In the genomic region with DNA sequence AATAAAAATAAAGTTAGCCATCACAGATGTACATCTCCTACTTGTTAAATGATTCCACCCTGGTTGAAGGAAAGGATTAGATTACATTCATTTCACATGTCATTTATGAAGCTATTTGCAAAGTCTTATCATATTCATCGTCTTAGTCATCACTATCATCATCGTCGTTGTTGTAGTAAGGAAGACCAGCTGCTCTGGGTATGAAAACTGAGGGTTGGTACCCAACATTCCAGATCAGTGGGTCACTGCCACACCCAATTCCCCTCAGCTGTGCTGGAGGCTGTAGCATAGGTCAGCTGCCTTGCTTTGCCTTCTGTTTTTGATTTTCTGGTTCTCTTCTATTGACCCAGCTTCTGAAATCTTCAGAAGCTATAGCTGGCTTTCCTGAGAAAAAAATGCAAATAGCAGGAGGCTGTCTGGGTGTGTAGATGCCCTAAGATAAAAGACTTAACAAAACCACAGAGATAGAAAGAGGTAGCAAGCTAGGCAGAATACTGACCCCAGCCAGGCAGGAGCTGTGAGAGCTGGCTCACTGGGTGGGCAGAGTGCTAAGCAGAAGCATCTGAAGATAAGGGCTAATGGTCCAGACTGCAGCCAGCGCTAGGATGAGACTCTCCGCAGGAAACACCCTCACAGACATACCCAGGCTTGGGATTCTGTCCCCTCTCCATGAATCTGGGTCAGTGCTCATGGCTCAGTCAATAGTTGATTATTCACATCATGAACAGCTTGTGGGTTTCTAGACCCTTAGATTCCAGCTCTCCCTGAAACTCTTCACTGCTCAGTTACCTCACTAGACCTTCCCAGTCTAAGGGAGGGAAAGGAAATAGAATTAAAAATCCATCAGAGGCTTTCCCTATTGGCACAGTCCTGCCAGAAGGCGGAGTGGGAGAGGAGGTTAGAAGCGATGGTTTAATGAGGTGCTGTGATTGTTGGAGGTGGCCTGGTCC, we compare ENCODE assay signal across 12 cellular contexts. TPM values are rescaled to one million over a fixed set of nuclear protein-coding genes. Genes with fewer than 3 reads are reported as not detected.
DNase-seq lines count a peak whose midpoint lies in the region; ATAC-seq, FAIRE-seq and TF ChIP-seq lines count a peak whose summit lies in the region.
"Had no signal": no experiment of that assay in that cellular context is flagged by ENCODE, and none has a peak within 500 bp of the region (broad histone marks: within the 10 kb centered on the region; RNA-seq: fewer than 3 reads in every experiment).

No MANE protein-coding gene starts in this region.

- no peak overlapping the region for H4K12ac ChIP-seq in trophoblast cell (ENCODE audit: low read depth, low read length)

- H4K91ac ChIP-seq in trophoblast cell (ENCODE audit: low read depth, low read length), result peak overlapping the region; percentile 52

- TF ChIP-seq POLR2A in HepG2 (IDR thresholded peaks at IDR 0.05; ENCODE audit: insufficient read depth in 1 of 2, low read depth in 2 of 2, low read length in 2 of 2), result no peak

- DNase-seq in EH (ENCODE audit: low read depth), result peak; percentile 99
- DNase-seq in RWPE1 (ENCODE audit: low spot score), result peak; percentile 82
- DNase-seq in epithelial cell of esophagus (ENCODE audit: low read depth), result peak; percentile 74
- peak; percentile 75 to 87 for DNase-seq in trophoblast cell
- DNase-seq in HepG2 (ENCODE audit: low spot score), result no peak
- no peak for DNase-seq in NCI-H774 (lab: John Stamatoyannopoulos, UW)
- DNase-seq in GM13976 (ENCODE audit: low spot score), result no peak
- DNase-seq: aorta, left ventricle myocardium superior, posterior cingulate gyrus had no signal

- H3K27me3 ChIP-seq in trophoblast cell (ENCODE audit: insufficient read depth, low read length) (no peaks in the 10 kb centered on the region), HepG2 (ENCODE audit: control insufficient read depth in 1 of 2, insufficient read depth in 2 of 2, low read length in 2 of 2) (peaks cover 0 to 7% of the 10 kb centered on the region in 2 experiments; a peak in 2 of 5 replicates)

- WGBS in trophoblast cell (ENCODE audit: extremely low coverage, insufficient coverage, insufficient read length), result no CpG with 5 or more reads among the region's 7 CpGs
- WGBS in HepG2 (ENCODE audit: low lambda C conversion rate), result 3% methylated on average over 5 of the region's 7 CpGs

- intact Hi-C loops in HepG2 (cut with micrococcal nuclease; ENCODE audit: unreplicated experiment), result no loop called here

- no peak overlapping the region for H3K23ac ChIP-seq in trophoblast cell (ENCODE audit: low read length)

- POLR2A ChIA-PET in RWPE1 (lab: Yijun Ruan, JAX; ENCODE audit: low non-redundant PET) (no interaction called here), HepG2 (lab: Yijun Ruan, JAX) (no interaction called here)

- H4K8ac ChIP-seq in trophoblast cell (ENCODE audit: low read depth, low read length), result peak overlapping the region; percentile 13

- no peak for TF ChIP-seq EP300 in HepG2 (IDR thresholded peaks at IDR 0.05; ENCODE audit: low read depth in 2 of 2, low read length in 2 of 2)
- no peak for TF ChIP-seq EP300 in HepG2 (CRISPR knock-in tag; IDR thresholded peaks at IDR 0.05; ENCODE audit: borderline replicate concordance)

- H3K36me3 ChIP-seq in trophoblast cell (ENCODE audit: control insufficient read depth in 1 of 2, insufficient read depth in 2 of 2, low read length in 2 of 2), result no peaks in the 10 kb centered on the region
- H3K36me3 ChIP-seq in HepG2 (replicated peaks in 1 of 2; ENCODE audit: control insufficient read depth in 1 of 2, insufficient read depth in 2 of 2, low read length in 2 of 2), result no peaks in the 10 kb centered on the region

- peak overlapping the region; percentile 79 for H2BK12ac ChIP-seq in trophoblast cell (ENCODE audit: low read length)

- peaks cover 15 to 16% of the 10 kb centered on the region in 2 experiments for H3K4me1 ChIP-seq in trophoblast cell (ENCODE audit: control insufficient read depth in 1 of 2, insufficient read depth in 2 of 2, low read length in 2 of 2)
- no peaks in the 10 kb centered on the region for H3K4me1 ChIP-seq in HepG2 (ENCODE audit: insufficient read depth, low read length)

- peak overlapping the region; percentile 60 for H3K14ac ChIP-seq in trophoblast cell (ENCODE audit: low read length)

- no peak for TF ChIP-seq CTCF in RWPE1 (conservative IDR thresholded peaks at IDR 0.05; ENCODE audit: low read depth)
- TF ChIP-seq CTCF in epithelial cell of esophagus (IDR thresholded peaks at IDR 0.05; ENCODE audit: insufficient read depth, low read depth, low read length, missing control alignments), result no peak
- TF ChIP-seq CTCF in HepG2 (CRISPR knock-in tag; IDR thresholded peaks at IDR 0.05), result no peak
- TF ChIP-seq CTCF in GM13976 (IDR thresholded peaks at IDR 0.05; ENCODE audit: borderline replicate concordance, control extremely low read depth, extremely low read depth, insufficient read depth, missing control alignments), result no peak

- H4K20me1 ChIP-seq in HepG2 (ENCODE audit: insufficient read depth, low read length), result no peaks in the 10 kb centered on the region

- peak overlapping the region; percentile 83 for H3K27ac ChIP-seq in RWPE1
- no peak overlapping the region for H3K27ac ChIP-seq in trophoblast cell (ENCODE audit: low read depth, low read length)
- no peak overlapping the region for H3K27ac ChIP-seq in HepG2 (ENCODE audit: extremely low read length, insufficient read depth, low read length)

- H3K9me3 ChIP-seq in trophoblast cell (ENCODE audit: insufficient read depth, low read depth, low read length) (no peaks in the 10 kb centered on the region), HepG2 (ENCODE audit: low read length) (no peaks in the 10 kb centered on the region)

- no TSS peak for BruUV-seq in HepG2 (replicated peaks; lab: Mats Ljungman, UMichigan)

- peaks cover 7% of the 10 kb centered on the region for H3K79me1 ChIP-seq in trophoblast cell (ENCODE audit: low read length)

- H3K4me2 ChIP-seq in trophoblast cell (ENCODE audit: low read length), result no peak overlapping the region
- H3K4me2 ChIP-seq in HepG2 (ENCODE audit: low read depth, low read length), result no peak overlapping the region

- FAIRE-seq in HepG2 (lab: Jason Lieb, UNC), result no peak
- FAIRE-seq: frontal cortex had no signal

- H3K9ac ChIP-seq in trophoblast cell (ENCODE audit: low read length) (no peak overlapping the region), HepG2 (ENCODE audit: insufficient read depth, low read depth, low read length) (no peak overlapping the region)

- H2AFZ ChIP-seq in trophoblast cell (ENCODE audit: insufficient read depth, low read length, poor library complexity) (no peak overlapping the region), HepG2 (ENCODE audit: low read length) (no peak overlapping the region)

- CTCF ChIA-PET in RWPE1 (lab: Yijun Ruan, JAX) (no interaction called here), HepG2 (lab: Yijun Ruan, JAX; ENCODE audit: low intra/inter-chr PET ratio, low total read pairs) (no interaction called here)

- in situ Hi-C loops in HepG2 (cut with HindIII; ENCODE audit: extremely low pct_ligation_motif_present, low pct_unique_long_range_greater_than_20kb), result no loop called here
- in situ Hi-C loops in GM13976 (cut with MboI; ENCODE audit: low sequenced_read_pairs, unreplicated experiment), result no loop called here

- no peak overlapping the region for H3K4ac ChIP-seq in trophoblast cell (ENCODE audit: low read depth, low read length)

- H3K79me2 ChIP-seq in trophoblast cell (ENCODE audit: control insufficient read depth, insufficient read depth, low read length, poor library complexity), result peaks cover 2% of the 10 kb centered on the region
- no peaks in the 10 kb centered on the region for H3K79me2 ChIP-seq in HepG2 (ENCODE audit: insufficient read depth, low read length)

- ATAC-seq in HepG2 (no peak), HG03159 (IDR thresholded peaks at IDR 0.05; ENCODE audit: unreplicated experiment) (no peak)
- ATAC-seq: left ventricle myocardium superior had no signal

- H3K18ac ChIP-seq in trophoblast cell (ENCODE audit: low read length), result no peak overlapping the region

- H3K4me3 ChIP-seq in epithelial cell of esophagus (ENCODE audit: low read length) (no peak overlapping the region), trophoblast cell (ENCODE audit: low read depth, low read length) (no peak overlapping the region), HepG2 (replicated peaks in 1 of 3; ENCODE audit: insufficient read depth in 1 of 3, low read depth in 2 of 3, low read length in 3 of 3) (no peak overlapping the region)

- peak overlapping the region; percentile 9 for H2AK5ac ChIP-seq in trophoblast cell (ENCODE audit: low read length)

- TF ChIP-seq RAD21 in HepG2 (CRISPR knock-in tag; IDR thresholded peaks at IDR 0.05), result no peak

- H2BK5ac ChIP-seq in trophoblast cell (ENCODE audit: low read depth, low read length, poor library complexity), result no peak overlapping the region

- peak overlapping the region; percentile 34 for H2BK120ac ChIP-seq in trophoblast cell (ENCODE audit: insufficient read depth, low read length, poor library complexity)

TF ChIP-seq in HepG2, 621 proteins besides CTCF, POLR2A, EP300 and RAD21 (continues in another document):
- no peak for TF ChIP-seq SOX5 (CRISPR knock-in tag; IDR thresholded peaks at IDR 0.05; ENCODE audit: borderline replicate concordance)
- no peak for TF ChIP-seq ZNF333 (CRISPR knock-in tag; IDR thresholded peaks at IDR 0.05; ENCODE audit: borderline replicate concordance)
- no peak for TF ChIP-seq ZSCAN12 (CRISPR knock-in tag; IDR thresholded peaks at IDR 0.05)

RNA-seq across cellular contexts. Expression of a gene that starts 21.2 kb away (rescaled TPM):
- 13.0 and 15.2 TPM in 2 replicates for polyA plus RNA-seq in trophoblast cell (2013)
- total RNA-seq in HepG2 (2016; rRNA removed; fragmentation: Illumina TruSeq; extraction: Trizol), result not detected in 2 replicates
- total RNA-seq in HepG2 (2016; cell fraction: cytosol; rRNA removed; fragmentation: Illumina TruSeq; extraction: Trizol; ENCODE audit: low read depth), result not detected in 2 replicates
- not detected in 2 replicates for total RNA-seq in HepG2 (2016; cell fraction: insoluble cytoplasmic fraction; rRNA removed; fragmentation: Illumina TruSeq; extraction: Trizol)
- not detected in 2 replicates for total RNA-seq in HepG2 (2016; cell fraction: membrane; rRNA removed; fragmentation: Illumina TruSeq; extraction: Trizol)
- total RNA-seq in HepG2 (2016; cell fraction: nucleus; rRNA removed; fragmentation: Illumina TruSeq; extraction: Trizol), result not detected in 2 replicates
- polyA plus RNA-seq in HepG2 (2011; rRNA removed), result not detected in 2 replicates
- 0.03 TPM in 1 of 2 replicates, not detected in the other for polyA plus RNA-seq in HepG2 (2011; cell fraction: cytosol; rRNA removed)
- polyA plus RNA-seq in HepG2 (2011; cell fraction: nucleus; rRNA removed), result not detected in 2 replicates
- polyA plus RNA-seq in HepG2 (2012), result not detected in 2 replicates
- not detected in 2 replicates for polyA plus RNA-seq in HepG2 (2016; cell fraction: cytosol; fragmentation: Illumina TruSeq; extraction: Trizol; ENCODE audit: low read depth)
- polyA plus RNA-seq in HepG2 (2016; cell fraction: insoluble cytoplasmic fraction; fragmentation: Illumina TruSeq; extraction: Trizol; ENCODE audit: low read depth), result 0.09 TPM in 1 of 2 replicates, not detected in the other
- not detected in 2 replicates for polyA plus RNA-seq in HepG2 (2016; cell fraction: membrane; fragmentation: Illumina TruSeq; extraction: Trizol; ENCODE audit: low read depth)
- polyA plus RNA-seq in HepG2 (2016; cell fraction: nucleus; fragmentation: Illumina TruSeq; extraction: Trizol; ENCODE audit: insufficient read depth, low read depth), result not detected in 2 replicates
- polyA minus RNA-seq in HepG2 (2011; rRNA and poly(A)+ RNA removed; ENCODE audit: low replicate concordance), result not detected in 2 replicates
- not detected in 2 replicates for polyA minus RNA-seq in HepG2 (2011; cell fraction: cytosol; rRNA and poly(A)+ RNA removed)
- not detected in 2 replicates for polyA minus RNA-seq in HepG2 (2011; cell fraction: nucleus; rRNA and poly(A)+ RNA removed)

Comparison
In these comparisons a context has a peak if more than half of its experiments do, and no peak if none do; other contexts are left out.
1. DNase-seq: peak in EH (single experiment), RWPE1 (single experiment), epithelial cell of esophagus (single experiment) and trophoblast cell (2 of 2); none in HepG2 (single experiment), NCI-H774 (single experiment) and GM13976 (single experiment).